In genomic region chr7:140674356-140674800, GRCh38 we compare ENCODE assay signal across 8 cellular contexts. TPM values are rescaled to one million over a fixed set of nuclear protein-coding genes. Genes with fewer than 3 reads are reported as not detected.
DNase-seq lines count a peak whose midpoint lies in the region; ATAC-seq and TF ChIP-seq lines count a peak whose summit lies in the region.

No MANE protein-coding gene starts in this region.

- no peaks in the 10 kb centered on the region for H3K79me2 ChIP-seq in SK-N-SH (ENCODE audit: insufficient read depth)

- peak overlapping the region; percentile 97; the same call in 1 of the 2 replicates for H3K4me2 ChIP-seq in SK-N-SH

- DNase-seq in SK-N-SH: no peak
- DNase-seq in prostate gland (ENCODE audit: low spot score): no peak
- no peak for DNase-seq in midbrain (lab: John Stamatoyannopoulos, UW)
- DNase-seq in omental fat pad (ENCODE audit: low spot score): no peak

- H4K20me1 ChIP-seq in SK-N-SH (ENCODE audit: insufficient read depth): no peaks in the 10 kb centered on the region

- no peaks in the 10 kb centered on the region for H3F3A ChIP-seq in SK-N-SH (replicated peaks; ENCODE audit: insufficient read depth)

- H3K27me3 ChIP-seq in SK-N-SH (ENCODE audit: insufficient read depth) (no peaks in the 10 kb centered on the region), prostate gland (replicated peaks; ENCODE audit: insufficient read depth) (no peaks in the 10 kb centered on the region)

- no peak overlapping the region for H3K9ac ChIP-seq in SK-N-SH

- H3K36me3 Mint-ChIP-seq in activated naive CD8-positive, alpha-beta T cell: peaks cover 3% of the 10 kb centered on the region

- intact Hi-C loops in prostate gland (cut with DNase I): loop anchor here (10.0 kb wide), 1 partner anchor 340 kb away; the partner anchor contains the start of gene MRPS33

- H3K4me1 ChIP-seq in SK-N-SH (ENCODE audit: control insufficient read depth in 1 of 2, insufficient read depth in 2 of 2, low read depth in 1 of 2, low read length in 1 of 2) (peaks cover 7 to 20% of the 10 kb centered on the region in 2 experiments; a peak in 2 of 4 replicates), prostate gland (replicated peaks) (peaks cover 3% of the 10 kb centered on the region)

- H3K9me3 Mint-ChIP-seq in activated naive CD8-positive, alpha-beta T cell (ENCODE audit: low read depth): no peaks in the 10 kb centered on the region

- H3K27ac Mint-ChIP-seq in activated naive CD8-positive, alpha-beta T cell: peak overlapping the region; percentile 51

- no peaks in the 10 kb centered on the region for H3K9me2 ChIP-seq in SK-N-SH

- 100% methylated on average over 5 of the region's 5 CpGs for WGBS in SK-N-SH (ENCODE audit: low lambda C conversion rate)
- WGBS in prostate gland: 74% methylated on average over 5 of the region's 5 CpGs

- H2AFZ ChIP-seq in SK-N-SH (ENCODE audit: low read depth): no peak overlapping the region

- TF ChIP-seq RAD21 in SK-N-SH (IDR thresholded peaks at IDR 0.05; ENCODE audit: low read length): no peak

- H3K27ac ChIP-seq in SK-N-SH (ENCODE audit: low read depth in 2 of 2, low read length in 1 of 2): no peak overlapping the region
- H3K27ac ChIP-seq in prostate gland: peak overlapping the region; percentile 86 to 93

- H3K4me3 Mint-ChIP-seq in activated naive CD8-positive, alpha-beta T cell: peak overlapping the region; percentile 90

- no peak for TF ChIP-seq POLR2A in prostate gland (IDR thresholded peaks at IDR 0.05)

- H3K27me3 Mint-ChIP-seq in activated naive CD8-positive, alpha-beta T cell: no peaks in the 10 kb centered on the region

- 0 out of 4 replicates have a peak overlapping the region, but pooled peaks of 1 of the 2 experiments have one; percentile 15 for H3K4me3 ChIP-seq in SK-N-SH (ENCODE audit: low read depth in 2 of 2, low read length in 1 of 2)
- no peak overlapping the region for H3K4me3 ChIP-seq in prostate gland

- peaks cover 33% of the 10 kb centered on the region for H3K4me1 Mint-ChIP-seq in activated naive CD8-positive, alpha-beta T cell (ENCODE audit: low read depth)

- no peak for ATAC-seq in SK-N-SH treated with all-trans-retinoic acid at 6 μM for 48 hours
- peak; percentile 35 for ATAC-seq in HG03139 (IDR thresholded peaks at IDR 0.05; ENCODE audit: unreplicated experiment)
- ATAC-seq in GM19035 (IDR thresholded peaks at IDR 0.05; ENCODE audit: unreplicated experiment): no peak
- ATAC-seq in omental fat pad (ENCODE audit: low FRiP score): no peak

- no peaks in the 10 kb centered on the region for H3K9me3 ChIP-seq in SK-N-SH
- no peaks in the 10 kb centered on the region for H3K9me3 ChIP-seq in prostate gland

- H3K36me3 ChIP-seq in SK-N-SH (replicated peaks in 1 of 2; ENCODE audit: control insufficient read depth in 1 of 2, insufficient read depth in 2 of 2, low read length in 1 of 2): peaks cover 0 to 4% of the 10 kb centered on the region in 2 experiments
- no peaks in the 10 kb centered on the region for H3K36me3 ChIP-seq in prostate gland

- CTCF ChIA-PET in SK-N-SH (lab: Yijun Ruan, JAX): interaction anchor here (0.8 to 4.5 kb wide), 20 partner anchors 10 to 545 kb away, joined by 3 to 45 read pairs (median 6); partner anchors contain the start of genes BRAF, MRPS33 and NDUFB2

- TF ChIP-seq CTCF in SK-N-SH (IDR thresholded peaks at IDR 0.05): no peak
- no peak for TF ChIP-seq CTCF in prostate gland (IDR thresholded peaks at IDR 0.05)
- no peak for TF ChIP-seq CTCF in omental fat pad (IDR thresholded peaks at IDR 0.05)

- no peak for TF ChIP-seq EP300 in SK-N-SH (IDR thresholded peaks at IDR 0.05; ENCODE audit: borderline replicate concordance in 1 of 2, low read depth in 1 of 2, low read length in 1 of 2)

- POLR2A ChIA-PET in SK-N-SH (lab: Yijun Ruan, JAX): interaction anchor here (0.7 kb wide), 1 partner anchor 340 kb away, joined by 3 read pairs; no protein-coding TSS in a partner anchor

TF ChIP-seq in SK-N-SH, 30 proteins besides CTCF, POLR2A, EP300 and RAD21 (continues in another document):
- TF ChIP-seq USF1 (IDR thresholded peaks at IDR 0.05; ENCODE audit: borderline replicate concordance, low read depth): no peak
- TF ChIP-seq TEAD4 (IDR thresholded peaks at IDR 0.05; ENCODE audit: borderline replicate concordance, insufficient read depth): no peak
- TF ChIP-seq JUND (IDR thresholded peaks at IDR 0.05): no peak
- no peak for TF ChIP-seq NRF1 (IDR thresholded peaks at IDR 0.05; ENCODE audit: low read depth, low read length)

TF ChIP-seq in SK-N-SH treated with all-trans-retinoic acid at 6 μM for 48 hours, 23 proteins besides CTCF, POLR2A, EP300 and RAD21:
- TF ChIP-seq CSDC2 (CRISPR knock-in tag; IDR thresholded peaks at IDR 0.05): no peak
- no peak for TF ChIP-seq ZNF70 (CRISPR knock-in tag; IDR thresholded peaks at IDR 0.05)
- TF ChIP-seq CREB5 (CRISPR knock-in tag; IDR thresholded peaks at IDR 0.05; ENCODE audit: low read depth): no peak
- no peak for TF ChIP-seq ZNF565 (CRISPR knock-in tag; conservative IDR thresholded peaks at IDR 0.05; ENCODE audit: low read depth)
- TF ChIP-seq TSHZ2 (CRISPR knock-in tag; IDR thresholded peaks at IDR 0.05): no peak
- TF ChIP-seq OSR1 (CRISPR knock-in tag; IDR thresholded peaks at IDR 0.05): no peak
TF ChIP-seq in SK-N-SH treated with all-trans-retinoic acid at 6 μM for 48 hours: peak in this region for 0.

RNA-seq across cellular contexts. Expression of gene ADCK2, which starts 1.6 kb away (rescaled TPM):
- 17.7 and 19.0 TPM in 2 replicates for polyA plus RNA-seq in SK-N-SH (2012; rRNA removed)
- 11.9 and 15.3 TPM in 2 replicates for polyA plus RNA-seq in SK-N-SH (2012; cell fraction: cytosol; rRNA removed)
- 9.5 and 11.5 TPM in 2 replicates for polyA plus RNA-seq in SK-N-SH (2012; cell fraction: nucleus; rRNA removed)
- total RNA-seq in prostate gland (10 to 100 TPM; 26.5 to 30.6 TPM), omental fat pad (10 to 100 TPM; 15.9 to 25.1 (median 20.1) TPM)

RNA-seq across cellular contexts. Expression of gene NDUFB2, which starts 22.1 kb away (rescaled TPM):
- polyA plus RNA-seq in SK-N-SH (2012; rRNA removed): 1,154 and 1,214 TPM in 2 replicates
- 908 and 1,048 TPM in 2 replicates for polyA plus RNA-seq in SK-N-SH (2012; cell fraction: cytosol; rRNA removed)
- polyA plus RNA-seq in SK-N-SH (2012; cell fraction: nucleus; rRNA removed): 281 and 458 TPM in 2 replicates
- total RNA-seq in prostate gland: 100 to 1,000 TPM; 151 to 333 TPM
- 100 to 1,000 TPM; 118 to 301 (median 234) TPM for total RNA-seq in omental fat pad

RNA-seq across cellular contexts. Expression of gene DENND2A, which starts 33.8 kb away (rescaled TPM):
- 2.1 and 3.5 TPM in 2 replicates for polyA plus RNA-seq in SK-N-SH (2012; rRNA removed)
- polyA plus RNA-seq in SK-N-SH (2012; cell fraction: cytosol; rRNA removed): 1.5 and 2.8 TPM in 2 replicates
- polyA plus RNA-seq in SK-N-SH (2012; cell fraction: nucleus; rRNA removed): 3.5 and 4.4 TPM in 2 replicates
- 1 to 10 TPM; 4.0 to 9.2 TPM for total RNA-seq in prostate gland
- 10 to 100 TPM in 3 of 4 donors, 1 to 10 TPM in 1; 6.7 to 34.7 (median 15.7) TPM for total RNA-seq in omental fat pad

Comparison
In these comparisons a context has a peak if more than half of its experiments do, and no peak if none do; other contexts are left out.
1. H3K27ac ChIP-seq: peak in prostate gland (2 of 2); none in SK-N-SH (0 of 2).